ENCODE assay signal across 16 cellular contexts in the genomic region with DNA sequence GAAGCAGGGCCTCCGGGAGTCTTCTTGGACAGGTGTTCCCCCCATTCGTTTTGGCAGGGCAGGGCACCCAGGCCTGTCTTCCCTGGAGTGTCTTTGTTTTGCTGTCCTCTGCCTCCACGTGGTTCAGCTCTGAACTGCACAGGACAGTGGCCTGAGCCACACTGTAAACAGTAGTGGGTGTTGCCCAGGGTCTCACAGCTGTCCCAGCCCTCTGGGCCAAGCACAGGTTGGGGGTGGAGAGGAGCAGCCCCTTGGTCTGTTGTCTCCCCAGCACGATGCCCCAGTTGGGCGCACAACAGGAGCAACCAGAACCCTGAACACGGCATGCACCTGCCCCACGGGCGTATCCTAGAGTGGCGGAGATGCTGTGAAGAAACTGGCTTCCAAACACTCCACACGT. TPM values are rescaled to one million over a fixed set of nuclear protein-coding genes. Genes with fewer than 3 reads are reported as not detected.
DNase-seq lines count a peak whose midpoint lies in the region; ATAC-seq, FAIRE-seq and TF ChIP-seq lines count a peak whose summit lies in the region.
"Had no signal": no experiment of that assay in that cellular context is flagged by ENCODE, and none has a peak within 500 bp of the region (broad histone marks: within the 10 kb centered on the region; RNA-seq: fewer than 3 reads in every experiment).

No MANE protein-coding gene starts in this region.

- TF ChIP-seq POLR2A in heart left ventricle (IDR thresholded peaks at IDR 0.05), result no peak

- H3K27me3 Mint-ChIP-seq in activated T-cell treated with anti-CD3 and anti-CD28 coated beads, Interleukin-2, amount 50 U/mL, for 24 hours, result no peaks in the 10 kb centered on the region
- no peaks in the 10 kb centered on the region for H3K27me3 Mint-ChIP-seq in activated T-cell treated with anti-CD3 and anti-CD28 coated beads, Interleukin-2, amount 50 U/mL, for 72 hours (ENCODE audit: low read depth)
- no peaks in the 10 kb centered on the region for H3K27me3 Mint-ChIP-seq in type B pancreatic cell
- H3K27me3 Mint-ChIP-seq: activated CD8-positive, alpha-beta memory T cell treated with anti-CD3 and anti-CD28 coated beads, Interleukin-2, amount 10 ng/mL, durations not matched to agents 7 days and 5 days; naive thymus-derived CD4-positive, alpha-beta T cell had no signal

- no peak overlapping the region for H3K27ac Mint-ChIP-seq in activated T-cell treated with anti-CD3 and anti-CD28 coated beads, Interleukin-2, amount 50 U/mL, for 24 hours
- no peak overlapping the region for H3K27ac Mint-ChIP-seq in activated T-cell treated with anti-CD3 and anti-CD28 coated beads, Interleukin-2, amount 50 U/mL, for 72 hours
- no peak overlapping the region for H3K27ac Mint-ChIP-seq in type B pancreatic cell
- H3K27ac Mint-ChIP-seq: activated CD8-positive, alpha-beta memory T cell treated with anti-CD3 and anti-CD28 coated beads, Interleukin-2, amount 10 ng/mL, durations not matched to agents 7 days and 5 days; CD14-positive monocyte had no signal

- no peak overlapping the region for H3K4me3 ChIP-seq in SJCRH30
- no peak overlapping the region for H3K4me3 ChIP-seq in fibroblast of mammary gland (ENCODE audit: control insufficient read depth, low read depth, low read length)
- H3K4me3 ChIP-seq in heart left ventricle, result no peak overlapping the region
- H3K4me3 ChIP-seq: suprapubic skin had no signal

- FAIRE-seq in HTR-8/SVneo (lab: Jason Lieb, UNC), result no peak

- intact Hi-C loops in heart left ventricle (cut with DNase I), result loop anchor here in 7 of 10 donors (2.0 to 10.0 kb wide), 7 partner anchors 77 to 208 kb away; no protein-coding TSS in a partner anchor

- no peak overlapping the region for H3K4me3 Mint-ChIP-seq in activated T-cell treated with anti-CD3 and anti-CD28 coated beads, Interleukin-2, amount 50 U/mL, for 24 hours
- H3K4me3 Mint-ChIP-seq in activated T-cell treated with anti-CD3 and anti-CD28 coated beads, Interleukin-2, amount 50 U/mL, for 72 hours, result no peak overlapping the region
- H3K4me3 Mint-ChIP-seq in type B pancreatic cell, result no peak overlapping the region
- H3K4me3 Mint-ChIP-seq: activated CD8-positive, alpha-beta memory T cell treated with anti-CD3 and anti-CD28 coated beads, Interleukin-2, amount 10 ng/mL, durations not matched to agents 7 days and 5 days; CD14-positive monocyte; naive thymus-derived CD4-positive, alpha-beta T cell had no signal

- peak; percentile 31 for DNase-seq in activated T-cell treated with anti-CD3 and anti-CD28 coated beads, Interleukin-2, amount 50 U/mL, for 24 hours
- no peak for DNase-seq in activated T-cell treated with anti-CD3 and anti-CD28 coated beads, Interleukin-2, amount 50 U/mL, for 72 hours
- DNase-seq in SJCRH30 (peak; percentile 61 to 65), fibroblast of mammary gland (ENCODE audit: low read depth) (no peak), type B pancreatic cell (ENCODE audit: extremely low spot score, unreplicated experiment) (no peak), HTR-8/SVneo (ENCODE audit: insufficient read length, low spot score) (no peak), heart left ventricle (no peak)
- DNase-seq in stimulated activated CD4-positive, alpha-beta T cell treated with anti-CD3 and anti-CD28 coated beads, Interleukin-15, amount 100 ng/mL, for 24 hours, result no peak
- DNase-seq: activated CD8-positive, alpha-beta memory T cell treated with anti-CD3 and anti-CD28 coated beads, Interleukin-2, amount 10 ng/mL, durations not matched to agents 7 days and 5 days; hypothalamus; naive thymus-derived CD4-positive, alpha-beta T cell; NCI-H1417 treated with DMSO at 0.1 percent for 48 hours; SIG-M5; stimulated activated CD4-positive, alpha-beta T cell treated with anti-CD3 and anti-CD28 coated beads, Interleukin-1b, Interleukin-23, amount 100 ng/mL, for 48 hours had no signal

- H3K9me3 ChIP-seq in SJCRH30 (replicated peaks) (no peaks in the 10 kb centered on the region), heart left ventricle (no peaks in the 10 kb centered on the region)
- H3K9me3 ChIP-seq: suprapubic skin had no signal

- peaks cover 41% of the 10 kb centered on the region for H3K4me1 Mint-ChIP-seq in activated T-cell treated with anti-CD3 and anti-CD28 coated beads, Interleukin-2, amount 50 U/mL, for 24 hours (ENCODE audit: low read depth)
- peaks cover 30% of the 10 kb centered on the region for H3K4me1 Mint-ChIP-seq in activated T-cell treated with anti-CD3 and anti-CD28 coated beads, Interleukin-2, amount 50 U/mL, for 72 hours (ENCODE audit: low read depth)
- peaks cover 35% of the 10 kb centered on the region for H3K4me1 Mint-ChIP-seq in type B pancreatic cell (ENCODE audit: unreplicated experiment)
- H3K4me1 Mint-ChIP-seq: CD14-positive monocyte had no signal

- H3K27ac ChIP-seq in SJCRH30, result no peak overlapping the region
- no peak overlapping the region for H3K27ac ChIP-seq in heart left ventricle
- H3K27ac ChIP-seq: suprapubic skin had no signal

- H3K27me3 ChIP-seq in SJCRH30 (no peaks in the 10 kb centered on the region), heart left ventricle (no peaks in the 10 kb centered on the region)
- H3K27me3 ChIP-seq: suprapubic skin had no signal

- H3K4me1 ChIP-seq in SJCRH30, result no peaks in the 10 kb centered on the region; the same call in 1 of the 2 replicates
- H3K4me1 ChIP-seq in heart left ventricle, result peaks cover 0 to 46% (median 13%) of the 10 kb centered on the region in 12 donors
- H3K4me1 ChIP-seq: suprapubic skin had no signal

- ATAC-seq in activated T-cell treated with anti-CD3 and anti-CD28 coated beads, Interleukin-2, amount 50 U/mL, for 72 hours (replicated peaks in 1 of 2), result no peak
- no peak for ATAC-seq in heart left ventricle
- ATAC-seq: activated CD8-positive, alpha-beta memory T cell treated with anti-CD3 and anti-CD28 coated beads, Interleukin-2, amount 10 ng/mL, durations not matched to agents 7 days and 5 days; naive thymus-derived CD4-positive, alpha-beta T cell had no signal

- peak; percentile 12 for TF ChIP-seq CTCF in fibroblast of mammary gland (conservative IDR thresholded peaks at IDR 0.05; ENCODE audit: control insufficient read depth, insufficient read depth, low read depth, low read length)
- peak; percentile 67 for TF ChIP-seq CTCF in type B pancreatic cell (conservative IDR thresholded peaks at IDR 0.05)
- TF ChIP-seq CTCF in heart left ventricle (IDR thresholded peaks at IDR 0.05), result no peak

- H3K36me3 ChIP-seq in SJCRH30, result no peaks in the 10 kb centered on the region
- peaks cover 0 to 46% (median 21%) of the 10 kb centered on the region in 9 donors for H3K36me3 ChIP-seq in heart left ventricle

- H3K36me3 Mint-ChIP-seq in activated T-cell treated with anti-CD3 and anti-CD28 coated beads, Interleukin-2, amount 50 U/mL, for 24 hours (ENCODE audit: low read depth), result peaks cover 59% of the 10 kb centered on the region
- H3K36me3 Mint-ChIP-seq in activated T-cell treated with anti-CD3 and anti-CD28 coated beads, Interleukin-2, amount 50 U/mL, for 72 hours (ENCODE audit: insufficient read depth in 2 of 2), result peaks cover 2 to 10% of the 10 kb centered on the region in 2 donors
- peaks cover 13% of the 10 kb centered on the region for H3K36me3 Mint-ChIP-seq in type B pancreatic cell

- WGBS in heart left ventricle, 4 donors, result 82 to 89% (median 85%) methylated on average over 9 to 10 of the region's 10 CpGs

- H3K9me3 Mint-ChIP-seq in activated T-cell treated with anti-CD3 and anti-CD28 coated beads, Interleukin-2, amount 50 U/mL, for 24 hours, result no peaks in the 10 kb centered on the region
- no peaks in the 10 kb centered on the region for H3K9me3 Mint-ChIP-seq in activated T-cell treated with anti-CD3 and anti-CD28 coated beads, Interleukin-2, amount 50 U/mL, for 72 hours
- no peaks in the 10 kb centered on the region for H3K9me3 Mint-ChIP-seq in type B pancreatic cell
- H3K9me3 Mint-ChIP-seq: CD14-positive monocyte; naive thymus-derived CD4-positive, alpha-beta T cell had no signal

RNA-seq across cellular contexts. Expression of a gene that starts 14.4 kb away (rescaled TPM):
- 10 to 100 TPM; 32.2 to 36.4 TPM for total RNA-seq in activated T-cell treated with anti-CD3 and anti-CD28 coated beads, Interleukin-2, amount 50 U/mL, for 72 hours
- 29.0 and 34.1 TPM in 2 replicates for total RNA-seq in SJCRH30 (2014; rRNA removed; shearing (Covaris generic))
- 28.1 and 38.3 TPM in 2 replicates for total RNA-seq in type B pancreatic cell (ENCODE audit: low replicate concordance)
- total RNA-seq in heart left ventricle, result 10 to 100 TPM; 17.6 to 53.7 (median 25.2) TPM
- 10 to 100 TPM; 44.2 to 76.7 TPM for polyA plus RNA-seq in heart left ventricle

RNA-seq across cellular contexts. Expression of a gene that starts 52.2 kb away (rescaled TPM):
- total RNA-seq in activated T-cell treated with anti-CD3 and anti-CD28 coated beads, Interleukin-2, amount 50 U/mL, for 72 hours, result 10 to 100 TPM; 84.1 to 86.9 TPM
- 39.1 and 45.2 TPM in 2 replicates for total RNA-seq in SJCRH30 (2014; rRNA removed; shearing (Covaris generic))
- total RNA-seq in type B pancreatic cell (ENCODE audit: low replicate concordance) (37.8 and 53.0 TPM in 2 replicates), heart left ventricle (10 to 100 TPM; 23.1 to 40.7 (median 31.9) TPM)
- polyA plus RNA-seq in heart left ventricle, result 10 to 100 TPM; 16.3 to 19.2 TPM

Comparison
In these comparisons a context has a peak if more than half of its experiments do, and no peak if none do; other contexts are left out.
1. DNase-seq: peak in activated T-cell treated with anti-CD3 and anti-CD28 coated beads, Interleukin-2, amount 50 U/mL, for 24 hours (single experiment) and SJCRH30 (2 of 2); none in activated T-cell treated with anti-CD3 and anti-CD28 coated beads, Interleukin-2, amount 50 U/mL, for 72 hours (0 of 2), fibroblast of mammary gland (single experiment), type B pancreatic cell (single experiment), stimulated activated CD4-positive, alpha-beta T cell treated with anti-CD3 and anti-CD28 coated beads, Interleukin-15, amount 100 ng/mL, for 24 hours (single experiment), HTR-8/SVneo (single experiment) and heart left ventricle (0 of 5).
2. CTCF ChIP-seq: peak in fibroblast of mammary gland (single experiment) and type B pancreatic cell (single experiment); none in heart left ventricle (0 of 12).